ENCODE assay signal across 8 cellular contexts in genomic region chr1:153612755-153613331, GRCh38. TPM values are rescaled to one million over a fixed set of nuclear protein-coding genes. Genes with fewer than 3 reads are reported as not detected.
A peak's percentile ranks its signal among the peaks of the same experiment; 100 is the strongest.
DNase-seq lines count a peak whose midpoint lies in the region; ATAC-seq and TF ChIP-seq lines count a peak whose summit lies in the region.

Gene S100A16 (minus strand): TSS chr1:153613137. CDS start chr1:153608151, 4,986 bp downstream.

- DNase-seq in SW 1271 (lab: John Stamatoyannopoulos, UW), result peak; percentile 20 to 43
- peak; percentile 88 to 95 for DNase-seq in foreskin keratinocyte
- no peak for DNase-seq in occipital lobe (lab: John Stamatoyannopoulos, UW)
- DNase-seq in NCI-H82 (lab: John Stamatoyannopoulos, UW), result no peak
- no peak for DNase-seq in MV-4-11 (lab: John Stamatoyannopoulos, UW)

- no peaks in the 10 kb centered on the region for H3K27me3 ChIP-seq in BLaER1 treated with 17β-estradiol and CSF1 and Interleukin-3, amounts not matched to agents 10 nM and 100 nM
- H3K27me3 ChIP-seq in foreskin keratinocyte, result no peaks in the 10 kb centered on the region

- TF ChIP-seq CTCF in foreskin keratinocyte (conservative IDR thresholded peaks at IDR 0.05), result no peak

- peaks cover 50 to 84% (median 63%) of the 10 kb centered on the region in 10 experiments for H3K4me1 ChIP-seq in BLaER1 treated with 17β-estradiol and CSF1 and Interleukin-3, amounts not matched to agents 10 nM and 100 nM
- peaks cover 28% of the 10 kb centered on the region for H3K4me1 ChIP-seq in foreskin keratinocyte

- H3K36me3 ChIP-seq in BLaER1 treated with 17β-estradiol and CSF1 and Interleukin-3, amounts not matched to agents 10 nM and 100 nM, result peaks cover 0 to 1% (median 0%) of the 10 kb centered on the region in 11 experiments; a peak in 2 of 22 replicates

- peak within 1 kb of the TSS in 2 of 11 experiments; percentile 33 to 41; a peak in 2 of 22 replicates for H3K9ac ChIP-seq in BLaER1 treated with 17β-estradiol and CSF1 and Interleukin-3, amounts not matched to agents 10 nM and 100 nM

- H3K9me3 ChIP-seq in BLaER1 treated with 17β-estradiol and CSF1 and Interleukin-3, amounts not matched to agents 10 nM and 100 nM (replicated peaks in 1 of 11), result no peaks in the 10 kb centered on the region

- peak within 1 kb of the TSS in 6 of 11 experiments; percentile 18 to 43 (median 32); a peak in 9 of 22 replicates for H3K27ac ChIP-seq in BLaER1 treated with 17β-estradiol and CSF1 and Interleukin-3, amounts not matched to agents 10 nM and 100 nM
- H3K27ac ChIP-seq in foreskin keratinocyte, result peak within 1 kb of the TSS; percentile 92

- no peak within 1 kb of the TSS for H3K4me3 ChIP-seq in BLaER1 treated with 17β-estradiol and CSF1 and Interleukin-3, amounts not matched to agents 10 nM and 100 nM

- peak within 1 kb of the TSS in 5 of 11 experiments; percentile 53 to 71 (median 60); a peak in 5 of 22 replicates for H3K4me2 ChIP-seq in BLaER1 treated with 17β-estradiol and CSF1 and Interleukin-3, amounts not matched to agents 10 nM and 100 nM

- ATAC-seq in foreskin keratinocyte (peak; percentile 33), GM18868 (IDR thresholded peaks at IDR 0.05; ENCODE audit: unreplicated experiment) (no peak), HG03342 (IDR thresholded peaks at IDR 0.05; ENCODE audit: unreplicated experiment) (no peak)

- no peaks in the 10 kb centered on the region for H4K20me1 ChIP-seq in BLaER1 treated with 17β-estradiol and CSF1 and Interleukin-3, amounts not matched to agents 10 nM and 100 nM

RNA-seq across cellular contexts. Expression of gene S100A16, which starts in this region (rescaled TPM):
- total RNA-seq in foreskin keratinocyte (1,000 and 1,238 TPM in 2 replicates), occipital lobe (13.3 TPM)
- 1,700 and 1,899 TPM in 2 replicates for polyA plus RNA-seq in foreskin keratinocyte

Comparison
In these comparisons a context has a peak if more than half of its experiments do, and no peak if none do; other contexts are left out.
1. RNA of gene S100A16 (total RNA-seq): 1,000 to 1,238 TPM in foreskin keratinocyte; 13.3 TPM in occipital lobe (single experiment); every median in the first group is over 10 times any median in the second.
2. DNase-seq: peak in SW 1271 (2 of 2) and foreskin keratinocyte (2 of 2); none in occipital lobe (single experiment), NCI-H82 (single experiment) and MV-4-11 (single experiment).